ENCODE assay signal across 1 cellular context in genomic region chr11:74592441-74593362, GRCh38.
TF ChIP-seq lines count a peak whose summit lies in the region.

Gene POLD3 (plus strand): TSS chr11:74592582. CDS start chr11:74592659, 77 bp downstream.

TF ChIP-seq in HepG2, 621 proteins besides CTCF, POLR2A, EP300 and RAD21 (continued from another document and continues in another):
- TF ChIP-seq GRHL1 (CRISPR knock-in tag; conservative IDR thresholded peaks at IDR 0.05) (no peak), POLR2AphosphoS5 (IDR thresholded peaks at IDR 0.05; ENCODE audit: low read depth, low read length) (peak; percentile 55), ATF5 (CRISPR knock-in tag; IDR thresholded peaks at IDR 0.05; ENCODE audit: low read depth) (no peak), PATZ1 (CRISPR knock-in tag; IDR thresholded peaks at IDR 0.05) (peak; percentile 47; the same call in 1 of the 2 replicates), HIC2 (CRISPR knock-in tag; IDR thresholded peaks at IDR 0.05; ENCODE audit: low read depth) (no peak), CENPT (CRISPR knock-in tag; IDR thresholded peaks at IDR 0.05; ENCODE audit: low read depth) (no peak), TOPORS (CRISPR knock-in tag; IDR thresholded peaks at IDR 0.05) (0 out of 2 replicates have a peak, but pooled peaks have one; percentile 36), ZBTB33 (CRISPR knock-in tag; IDR thresholded peaks at IDR 0.05) (peak; percentile 24; the same call in 1 of the 2 replicates), PAF1 (CRISPR knock-in tag; IDR thresholded peaks at IDR 0.05) (no peak), USF2 (IDR thresholded peaks at IDR 0.05; ENCODE audit: low read depth, low read length) (no peak), USF2 (CRISPR knock-in tag; IDR thresholded peaks at IDR 0.05; ENCODE audit: borderline replicate concordance) (no peak), HMG20B (CRISPR knock-in tag; conservative IDR thresholded peaks at IDR 0.05) (no peak), ARID4A (CRISPR knock-in tag; IDR thresholded peaks at IDR 0.05; ENCODE audit: borderline replicate concordance) (peak; percentile 97), ZNF674 (CRISPR knock-in tag; IDR thresholded peaks at IDR 0.05; ENCODE audit: low read depth) (no peak), STAG1 (CRISPR knock-in tag; IDR thresholded peaks at IDR 0.05) (no peak), ZNF687 (CRISPR knock-in tag; IDR thresholded peaks at IDR 0.05) (peak; percentile 85), POGK (CRISPR knock-in tag; conservative IDR thresholded peaks at IDR 0.05) (no peak; the same call in 1 of the 2 replicates), NRL (CRISPR knock-in tag; IDR thresholded peaks at IDR 0.05; ENCODE audit: borderline replicate concordance) (no peak; the same call in 1 of the 2 replicates), SRY (CRISPR knock-in tag; IDR thresholded peaks at IDR 0.05) (peak; percentile 30; the same call in 1 of the 2 replicates), HDAC1 (CRISPR knock-in tag; IDR thresholded peaks at IDR 0.05) (peak; percentile 98), ZBTB42 (CRISPR knock-in tag; IDR thresholded peaks at IDR 0.05) (no peak), PBX2 (CRISPR knock-in tag; IDR thresholded peaks at IDR 0.05) (no peak), ZNF776 (CRISPR knock-in tag; IDR thresholded peaks at IDR 0.05) (peak; percentile 60), ARNT (IDR thresholded peaks at IDR 0.05) (no peak), MLX (CRISPR knock-in tag; IDR thresholded peaks at IDR 0.05) (peak; percentile 36), SNAI1 (CRISPR knock-in tag; IDR thresholded peaks at IDR 0.05; ENCODE audit: borderline replicate concordance) (0 out of 2 replicates have a peak, but pooled peaks have one; percentile 53), SYNCRIP (IDR thresholded peaks at IDR 0.05; ENCODE audit: insufficient read depth, low read depth, low read length) (no peak), FOXM1 (CRISPR knock-in tag; IDR thresholded peaks at IDR 0.05) (no peak), ZNF317 (CRISPR knock-in tag; IDR thresholded peaks at IDR 0.05) (no peak), MXD3 (CRISPR knock-in tag; IDR thresholded peaks at IDR 0.05) (0 out of 2 replicates have a peak, but pooled peaks have one; percentile 49)
